ENCODE assay signal across 1 cellular context in genomic region chr2:231455222-231455621, GRCh38.
TF ChIP-seq lines count a peak whose summit lies in the region.

No MANE protein-coding gene starts in this region.

TF ChIP-seq in H1, 55 proteins besides CTCF, POLR2A, EP300 and RAD21:
- TF ChIP-seq ATF2 (IDR thresholded peaks at IDR 0.05; ENCODE audit: low read length) (no peak), POLR2AphosphoS5 (IDR thresholded peaks at IDR 0.05; ENCODE audit: low read depth, low read length) (peak; percentile 92)
